In the genomic region with DNA sequence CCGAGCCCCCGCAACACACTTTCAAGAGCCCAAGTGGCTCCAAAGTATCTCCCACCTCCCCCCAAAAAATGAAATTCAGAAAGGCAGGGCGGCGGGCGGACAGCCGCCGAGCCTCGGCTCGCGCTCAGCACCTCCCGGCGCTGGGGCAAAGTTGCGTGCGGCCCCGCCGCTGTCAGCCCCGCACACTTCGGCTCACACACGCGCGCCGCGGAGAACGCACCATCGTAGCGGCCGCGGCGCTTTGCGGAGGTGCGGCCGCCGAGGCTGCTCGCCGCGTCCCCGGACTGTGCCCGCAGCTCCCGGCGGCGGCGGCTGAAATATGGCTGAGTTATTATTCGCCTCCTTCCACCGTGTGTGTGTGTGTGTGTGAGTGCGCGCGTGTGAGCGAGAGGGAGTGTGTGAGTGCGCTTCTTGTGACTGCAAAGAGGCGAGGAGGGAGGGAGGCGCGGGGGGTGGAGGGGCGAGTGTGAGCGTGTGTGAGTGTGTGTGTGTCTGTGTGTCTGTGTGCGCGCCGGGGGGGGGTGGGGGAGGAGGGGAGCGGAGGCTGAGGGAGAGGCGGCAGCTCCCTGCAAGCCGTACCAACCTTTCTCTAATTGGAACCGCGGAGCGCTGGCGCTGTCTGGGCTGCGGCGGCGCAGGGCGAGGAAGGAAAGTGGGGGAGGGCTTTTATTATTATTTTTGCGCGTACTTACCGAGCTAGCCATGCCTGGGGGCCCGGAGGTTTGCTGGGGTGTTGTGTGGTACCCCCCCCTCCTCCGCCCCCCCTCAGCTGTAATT, we compare ENCODE assay signal across 8 cellular contexts. TPM values are rescaled to one million over a fixed set of nuclear protein-coding genes. Genes with fewer than 3 reads are reported as not detected.
A peak's percentile ranks its signal among the peaks of the same experiment; 100 is the strongest.
DNase-seq lines count a peak whose midpoint lies in the region; ATAC-seq and TF ChIP-seq lines count a peak whose summit lies in the region.

No MANE protein-coding gene starts in this region.

- H3K4me2 ChIP-seq in DND-41 (ENCODE audit: insufficient read depth, low read length), result peak overlapping the region; percentile 96
- H3K4me2 ChIP-seq in GM23338, result peak overlapping the region; percentile 95

- no peak overlapping the region for H3K27ac Mint-ChIP-seq in GM23338
- peak overlapping the region; percentile 99 for H3K27ac Mint-ChIP-seq in activated CD4-positive, alpha-beta T cell treated with anti-CD3 and anti-CD28 coated beads for 36 hours

- H3K4me3 ChIP-seq in DND-41 (ENCODE audit: low read depth in 1 of 2, low read length in 2 of 2) (peak overlapping the region; percentile 78 to 89), GM23338 (peak overlapping the region; percentile 86), colonic mucosa (peak overlapping the region; percentile 76)

- POLR2A ChIA-PET in activated CD4-positive, alpha-beta T cell treated with anti-CD3 and anti-CD28 coated beads for 36 hours (lab: Charles Lee), result interaction anchor here (0.6 to 1.9 kb wide), 13 partner anchors 14 to 409 kb away, joined by 3 to 26 read pairs (median 4); a partner anchor contains a TSS

- H3K9me3 Mint-ChIP-seq in GM23338, result no peaks in the 10 kb centered on the region; the same call in 2 of the 3 replicates
- no peaks in the 10 kb centered on the region for H3K9me3 Mint-ChIP-seq in activated CD4-positive, alpha-beta T cell treated with anti-CD3 and anti-CD28 coated beads for 36 hours (ENCODE audit: low read depth)

- H3K27ac ChIP-seq in DND-41 (ENCODE audit: low read length) (peak overlapping the region; percentile 81), GM23338 (ENCODE audit: low read depth) (peak overlapping the region; percentile 70; the same call in 1 of the 2 replicates), colonic mucosa (peak overlapping the region; percentile 93)

- H3K9me3 ChIP-seq in DND-41 (ENCODE audit: insufficient read depth, low read length, severe bottlenecking) (no peaks in the 10 kb centered on the region), colonic mucosa (no peaks in the 10 kb centered on the region)

- H3K4me1 ChIP-seq in DND-41 (ENCODE audit: insufficient read depth, low read length) (peaks cover 55% of the 10 kb centered on the region), GM23338 (ENCODE audit: insufficient read depth) (peaks cover 15% of the 10 kb centered on the region), colonic mucosa (peaks cover 5% of the 10 kb centered on the region)

- peak overlapping the region; percentile 87 for H3K4me3 Mint-ChIP-seq in GM23338
- H3K4me3 Mint-ChIP-seq in activated CD4-positive, alpha-beta T cell treated with anti-CD3 and anti-CD28 coated beads for 36 hours, result peak overlapping the region; percentile 98

- peaks cover 24% of the 10 kb centered on the region; the same call in 2 of the 3 replicates for H3K4me1 Mint-ChIP-seq in GM23338
- peaks cover 42% of the 10 kb centered on the region for H3K4me1 Mint-ChIP-seq in activated CD4-positive, alpha-beta T cell treated with anti-CD3 and anti-CD28 coated beads for 36 hours

- CTCF ChIA-PET in activated CD4-positive, alpha-beta T cell treated with anti-CD3 and anti-CD28 coated beads for 36 hours (lab: Charles Lee), result interaction anchor here (0.6 to 6.2 kb wide), 14 partner anchors 10 to 489 kb away, joined by 3 to 74 read pairs (median 4); a partner anchor contains a TSS

- peak; percentile 47 for ATAC-seq in DND-41 (ENCODE audit: insufficient read depth, low read depth)
- peak; percentile 50 for ATAC-seq in GM23338
- ATAC-seq in activated CD4-positive, alpha-beta T cell treated with anti-CD3 and anti-CD28 coated beads for 36 hours, result peak; percentile 31

- intact Hi-C loops in activated CD4-positive, alpha-beta T cell treated with anti-CD3 and anti-CD28 coated beads for 36 hours (cut with DNase I, micrococcal nuclease), result loop anchor here (1.0 to 10.0 kb wide), 19 partner anchors 17 to 695 kb away; a partner anchor contains a TSS
- intact Hi-C loops in colonic mucosa (cut with DNase I), result loop anchor here (5.0 to 10.0 kb wide), 3 partner anchors 61 to 264 kb away; a partner anchor contains a TSS

- no peaks in the 10 kb centered on the region; the same call in 2 of the 3 replicates for H3K36me3 Mint-ChIP-seq in GM23338 (ENCODE audit: low read depth)
- peaks cover 15% of the 10 kb centered on the region for H3K36me3 Mint-ChIP-seq in activated CD4-positive, alpha-beta T cell treated with anti-CD3 and anti-CD28 coated beads for 36 hours (ENCODE audit: low read depth)

- peaks cover 7% of the 10 kb centered on the region for H3K27me3 ChIP-seq in DND-41 (ENCODE audit: insufficient read depth, low read length, poor library complexity)
- peaks cover 63% of the 10 kb centered on the region for H3K27me3 ChIP-seq in GM23338 (ENCODE audit: insufficient read depth)
- H3K27me3 ChIP-seq in colonic mucosa, result no peaks in the 10 kb centered on the region

- DNase-seq in DND-41, result peak; percentile 78
- peak; percentile 68 for DNase-seq in GM23338 (ENCODE audit: low spot score)
- DNase-seq in NCI-H1105 treated with DMSO at 0.1 percent for 48 hours (lab: John Stamatoyannopoulos, UW), result peak; percentile 60
- DNase-seq in activated CD4-positive, alpha-beta T cell treated with anti-CD3 and anti-CD28 coated beads for 36 hours, result peak; percentile 84
- peak; percentile 83 for DNase-seq in colonic mucosa
- DNase-seq in left kidney (ENCODE audit: low read depth, low spot score), result peak; percentile 88
- peak; percentile 60 to 61 for DNase-seq in stimulated activated CD4-positive, alpha-beta T cell treated with anti-CD3 and anti-CD28 coated beads, Interleukin-1b, Interleukin-23, amount 100 ng/mL, for 4 hours (ENCODE audit: low read depth in 2 of 2)
- no peak for DNase-seq in mesenteric fat pad (ENCODE audit: low spot score)

- no peaks in the 10 kb centered on the region; the same call in 1 of the 2 replicates for H3F3A ChIP-seq in GM23338 (replicated peaks; ENCODE audit: low read depth)

- H2AFZ ChIP-seq in DND-41 (ENCODE audit: low read depth, low read length), result peak overlapping the region; percentile 79
- H2AFZ ChIP-seq in GM23338, result peak overlapping the region; percentile 92

- H3K36me3 ChIP-seq in DND-41 (ENCODE audit: insufficient read depth, low read length) (peaks cover 7% of the 10 kb centered on the region; the same call in 1 of the 2 replicates), GM23338 (ENCODE audit: insufficient read depth) (no peaks in the 10 kb centered on the region), colonic mucosa (no peaks in the 10 kb centered on the region)

- H3K9ac ChIP-seq in DND-41 (ENCODE audit: low read depth, low read length) (peak overlapping the region; percentile 84), colonic mucosa (ENCODE audit: low read depth in 2 of 2, low read length in 2 of 2) (peak overlapping the region; percentile 67 to 92)

- H3K27me3 Mint-ChIP-seq in GM23338 (ENCODE audit: insufficient read depth, low read depth, poor library complexity), result peaks cover 57% of the 10 kb centered on the region
- H3K27me3 Mint-ChIP-seq in activated CD4-positive, alpha-beta T cell treated with anti-CD3 and anti-CD28 coated beads for 36 hours, result no peaks in the 10 kb centered on the region

- peaks cover 13% of the 10 kb centered on the region for H4K20me1 ChIP-seq in DND-41 (ENCODE audit: insufficient read depth, low read length)
- no peaks in the 10 kb centered on the region for H4K20me1 ChIP-seq in GM23338 (replicated peaks; ENCODE audit: insufficient read depth)

- H3K79me2 ChIP-seq in DND-41 (ENCODE audit: insufficient read depth, low read length) (peaks cover 50% of the 10 kb centered on the region), GM23338 (replicated peaks; ENCODE audit: insufficient read depth) (no peaks in the 10 kb centered on the region; the same call in 1 of the 2 replicates)

- TF ChIP-seq CTCF in DND-41 (IDR thresholded peaks at IDR 0.05; ENCODE audit: borderline replicate concordance, extremely low read depth, low read length, poor library complexity, severe bottlenecking) (no peak), GM23338 (conservative IDR thresholded peaks at IDR 0.05; ENCODE audit: low read depth in 2 of 2) (no peak), colonic mucosa (IDR thresholded peaks at IDR 0.05) (no peak)

- no peaks in the 10 kb centered on the region for H3K9me2 ChIP-seq in GM23338 (ENCODE audit: insufficient read depth)

TF ChIP-seq in GM23338, 12 proteins besides CTCF, POLR2A, EP300 and RAD21 (continues in another document):
- TF ChIP-seq EZH2 (IDR thresholded peaks at IDR 0.05; ENCODE audit: low read depth, unreplicated experiment), result no peak
- TF ChIP-seq, protein P1, sequence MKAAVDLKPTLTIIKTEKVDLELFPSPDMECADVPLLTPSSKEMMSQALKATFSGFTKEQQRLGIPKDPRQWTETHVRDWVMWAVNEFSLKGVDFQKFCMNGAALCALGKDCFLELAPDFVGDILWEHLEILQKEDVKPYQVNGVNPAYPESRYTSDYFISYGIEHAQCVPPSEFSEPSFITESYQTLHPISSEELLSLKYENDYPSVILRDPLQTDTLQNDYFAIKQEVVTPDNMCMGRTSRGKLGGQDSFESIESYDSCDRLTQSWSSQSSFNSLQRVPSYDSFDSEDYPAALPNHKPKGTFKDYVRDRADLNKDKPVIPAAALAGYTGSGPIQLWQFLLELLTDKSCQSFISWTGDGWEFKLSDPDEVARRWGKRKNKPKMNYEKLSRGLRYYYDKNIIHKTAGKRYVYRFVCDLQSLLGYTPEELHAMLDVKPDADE (IDR thresholded peaks at IDR 0.05), result no peak
- no peak for TF ChIP-seq ZNF114 (CRISPR knock-in tag; IDR thresholded peaks at IDR 0.05)
- no peak for TF ChIP-seq EZH2phosphoT487 (IDR thresholded peaks at IDR 0.05; ENCODE audit: unreplicated experiment)
- TF ChIP-seq NANOG (IDR thresholded peaks at IDR 0.05; ENCODE audit: borderline replicate concordance), result no peak
- no peak for TF ChIP-seq POLR2AphosphoS5 (IDR thresholded peaks at IDR 0.05; ENCODE audit: low read depth)

RNA-seq across cellular contexts. Expression of a gene that starts 0.6 kb away (rescaled TPM):
- total RNA-seq in GM23338 (2014; rRNA removed; shearing (Covaris generic)), result 9.5 and 14.8 TPM in 2 replicates
- polyA plus RNA-seq in GM23338 (2016; fragmentation: Nextera tagmentation; extraction: Ambion mirVana), result 6.1 and 7.5 TPM in 2 replicates
- total RNA-seq in activated CD4-positive, alpha-beta T cell treated with anti-CD3 and anti-CD28 coated beads for 36 hours, result 10 to 100 TPM; 42.5 to 49.2 TPM
- total RNA-seq in colonic mucosa (10 to 100 TPM; 44.6 to 65.2 TPM), mesenteric fat pad (9.9 TPM)
